ENCODE assay signal across 7 cellular contexts in the genomic region with DNA sequence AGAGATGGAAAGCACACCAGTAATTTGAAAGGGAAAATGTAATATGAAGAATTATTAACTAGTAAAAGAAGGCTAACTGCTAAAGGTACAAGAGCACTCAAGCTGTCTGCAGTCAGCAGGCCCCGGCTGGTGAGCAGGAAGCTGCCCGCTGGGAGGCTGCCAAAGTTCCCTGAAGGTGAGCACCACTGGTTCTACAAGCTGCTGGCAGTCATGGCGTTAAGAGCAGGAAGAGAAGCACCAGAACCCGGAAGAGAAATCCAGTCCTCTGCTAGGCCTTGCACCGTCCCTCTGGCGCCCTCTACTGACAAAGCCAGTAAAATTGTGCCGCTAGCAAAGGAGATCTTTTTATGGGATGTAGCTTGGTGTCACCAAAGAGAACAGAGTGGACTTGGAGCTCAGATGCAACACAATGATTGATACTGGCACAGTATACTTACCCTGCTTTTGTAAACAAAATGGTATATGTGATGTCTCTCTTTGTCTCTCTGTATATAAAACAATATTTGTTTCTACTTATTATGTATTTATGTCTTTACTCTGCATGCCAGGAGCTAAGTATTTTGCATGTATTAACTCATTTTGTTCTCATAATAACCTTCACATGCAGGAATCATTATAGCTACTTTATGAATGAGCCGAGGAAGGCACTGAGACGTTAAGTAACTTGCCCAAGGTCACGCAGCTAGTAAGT. TPM values are rescaled to one million over a fixed set of nuclear protein-coding genes. Genes with fewer than 3 reads are reported as not detected.
DNase-seq lines count a peak whose midpoint lies in the region; ATAC-seq and TF ChIP-seq lines count a peak whose summit lies in the region.

No MANE protein-coding gene starts in this region.

- ATAC-seq in HG02870 (IDR thresholded peaks at IDR 0.05; ENCODE audit: unreplicated experiment) (peak; percentile 46), gastrocnemius medialis (peak; percentile 62 to 77)

- no peaks in the 10 kb centered on the region for H3K27me3 ChIP-seq in gastrocnemius medialis

- TF ChIP-seq CTCF in GM13976 (IDR thresholded peaks at IDR 0.05; ENCODE audit: borderline replicate concordance, control extremely low read depth, extremely low read depth, insufficient read depth, missing control alignments) (peak; percentile 76), gastrocnemius medialis (IDR thresholded peaks at IDR 0.05 in 4 of 5, conservative IDR thresholded peaks at IDR 0.05 in 1 of 5) (peak; percentile 55 to 74 (median 67))

- H3K9me3 Mint-ChIP-seq in T-helper 1 cell treated with Interleukin-12 subunit alpha and Interleukin-12 subunit beta and Interleukin-4 antibody, amounts not matched to agents 30 μg/mL and 1 μg/mL, for 36 hours = no peaks in the 10 kb centered on the region

- in situ Hi-C loops in GM13976 (cut with MboI; ENCODE audit: low sequenced_read_pairs, unreplicated experiment) = no loop called here
- in situ Hi-C loops in gastrocnemius medialis (cut with MboI; ENCODE audit: low sequenced_read_pairs in 4 of 4) = loop anchor here in 2 of 4 donors (10.0 to 25.0 kb wide), 2 partner anchors 130 to 133 kb away; a partner anchor contains a TSS

- peak overlapping the region; percentile 67 for H3K4me3 Mint-ChIP-seq in T-helper 1 cell treated with Interleukin-12 subunit alpha and Interleukin-12 subunit beta and Interleukin-4 antibody, amounts not matched to agents 30 μg/mL and 1 μg/mL, for 36 hours

- peak; percentile 84 for DNase-seq in GM13976 (ENCODE audit: low spot score)
- DNase-seq in NCI-H187 (lab: John Stamatoyannopoulos, UW) = peak; percentile 54 to 75
- peak in 45 of 58 donors; percentile 5 to 67 (median 32) for DNase-seq in anterior cingulate cortex (lab: John Stamatoyannopoulos, UW)
- peak; percentile 82 for DNase-seq in hepatic stellate cell (ENCODE audit: low spot score)
- DNase-seq in gastrocnemius medialis = peak; percentile 54 to 71

- no peaks in the 10 kb centered on the region for H3K9me3 ChIP-seq in gastrocnemius medialis

- no peaks in the 10 kb centered on the region for H3K36me3 ChIP-seq in gastrocnemius medialis

- H3K4me1 ChIP-seq in gastrocnemius medialis = peaks cover 8 to 14% of the 10 kb centered on the region in 2 donors

- TF ChIP-seq POLR2A in gastrocnemius medialis (IDR thresholded peaks at IDR 0.05) = no peak

- peaks cover 53% of the 10 kb centered on the region for H3K4me1 Mint-ChIP-seq in T-helper 1 cell treated with Interleukin-12 subunit alpha and Interleukin-12 subunit beta and Interleukin-4 antibody, amounts not matched to agents 30 μg/mL and 1 μg/mL, for 36 hours (ENCODE audit: low read depth)

- no peaks in the 10 kb centered on the region for H3K27me3 Mint-ChIP-seq in T-helper 1 cell treated with Interleukin-12 subunit alpha and Interleukin-12 subunit beta and Interleukin-4 antibody, amounts not matched to agents 30 μg/mL and 1 μg/mL, for 36 hours (ENCODE audit: low read depth)

- H3K4me3 ChIP-seq in gastrocnemius medialis = no peak overlapping the region

- intact Hi-C loops in gastrocnemius medialis (cut with DNase I; ENCODE audit: low total_unique reads) = loop anchor here (5.0 kb wide), 2 partner anchors 45 to 325 kb away; no protein-coding TSS in a partner anchor

- H3K27ac ChIP-seq in gastrocnemius medialis = no peak overlapping the region

- H3K27ac Mint-ChIP-seq in T-helper 1 cell treated with Interleukin-12 subunit alpha and Interleukin-12 subunit beta and Interleukin-4 antibody, amounts not matched to agents 30 μg/mL and 1 μg/mL, for 36 hours = peak overlapping the region; percentile 90

- peaks cover 21% of the 10 kb centered on the region for H3K36me3 Mint-ChIP-seq in T-helper 1 cell treated with Interleukin-12 subunit alpha and Interleukin-12 subunit beta and Interleukin-4 antibody, amounts not matched to agents 30 μg/mL and 1 μg/mL, for 36 hours (ENCODE audit: low read depth)

RNA-seq across cellular contexts. Expression of a gene that starts 28.1 kb away (rescaled TPM):
- 1 to 10 TPM; 2.3 to 3.5 (median 2.9) TPM for total RNA-seq in gastrocnemius medialis

RNA-seq across cellular contexts. Expression of a gene that starts 49.3 kb away (rescaled TPM):
- 1 to 10 TPM; 2.4 to 7.3 (median 3.6) TPM for total RNA-seq in gastrocnemius medialis

Comparison
In these comparisons a context has a peak if more than half of its experiments do, and no peak if none do; other contexts are left out.
1. DNase-seq: peak in every context shown above with its lines; median percentile 84 in GM13976; 82 in hepatic stellate cell; 64 in NCI-H187; 62 in gastrocnemius medialis; 32 in anterior cingulate cortex.